ENCODE assay signal across 9 cellular contexts in genomic region chr4:153438916-153439756, GRCh38.
DNase-seq lines count a peak whose midpoint lies in the region; ATAC-seq and TF ChIP-seq lines count a peak whose summit lies in the region.
"Had no signal": no experiment of that assay in that cellular context is flagged by ENCODE, and none has a peak within 500 bp of the region (broad histone marks: within the 10 kb centered on the region; RNA-seq: fewer than 3 reads in every experiment).

No MANE protein-coding gene starts in this region.

- H3K27me3 Mint-ChIP-seq in nephron progenitor cell (ENCODE audit: low read depth, poor library complexity), result no peaks in the 10 kb centered on the region

- H3K36me3 Mint-ChIP-seq in nephron progenitor cell (ENCODE audit: low read depth), result no peaks in the 10 kb centered on the region

- H3K4me1 Mint-ChIP-seq in nephron progenitor cell, result no peaks in the 10 kb centered on the region

- no peak overlapping the region for H3K4me3 Mint-ChIP-seq in nephron progenitor cell

- DNase-seq in NOMO-1 treated with DMSO at 0.1 percent for 48 hours (lab: John Stamatoyannopoulos, UW; ENCODE audit: unreplicated experiment) (peak; percentile 36), NOMO-1 treated with dmso at 0.1 percent for 144 hours (lab: John Stamatoyannopoulos, UW; ENCODE audit: unreplicated experiment) (no peak), NCI-H1436 (lab: John Stamatoyannopoulos, UW) (no peak), T1000 (lab: John Stamatoyannopoulos, UW) (no peak), nephron progenitor cell (no peak)
- peak; percentile 27 for DNase-seq in activated naive CD4-positive, alpha-beta T cell treated with Interleukin-2 at 50 U/mL for 16 hours
- DNase-seq in stimulated activated CD4-positive, alpha-beta T cell treated with anti-CD3 and anti-CD28 coated beads, Interleukin-2, amount 100 ng/mL, for 4 hours (ENCODE audit: low read depth), result peak; percentile 30

- H3K9me3 Mint-ChIP-seq in nephron progenitor cell, result no peaks in the 10 kb centered on the region

- H3K27ac Mint-ChIP-seq in nephron progenitor cell, result no peak overlapping the region

- no peak for TF ChIP-seq CTCF in nephron progenitor cell (IDR thresholded peaks at IDR 0.05)

- ATAC-seq in HG03378 (IDR thresholded peaks at IDR 0.05; ENCODE audit: unreplicated experiment), result peak; percentile 75
- ATAC-seq: A549 had no signal

Comparison
In these comparisons a context has a peak if more than half of its experiments do, and no peak if none do; other contexts are left out.
1. DNase-seq: peak in NOMO-1 treated with DMSO at 0.1 percent for 48 hours (single experiment), activated naive CD4-positive, alpha-beta T cell treated with Interleukin-2 at 50 U/mL for 16 hours (single experiment) and stimulated activated CD4-positive, alpha-beta T cell treated with anti-CD3 and anti-CD28 coated beads, Interleukin-2, amount 100 ng/mL, for 4 hours (single experiment); none in NOMO-1 treated with dmso at 0.1 percent for 144 hours (single experiment), NCI-H1436 (single experiment), T1000 (single experiment) and nephron progenitor cell (single experiment).